In the genomic region with DNA sequence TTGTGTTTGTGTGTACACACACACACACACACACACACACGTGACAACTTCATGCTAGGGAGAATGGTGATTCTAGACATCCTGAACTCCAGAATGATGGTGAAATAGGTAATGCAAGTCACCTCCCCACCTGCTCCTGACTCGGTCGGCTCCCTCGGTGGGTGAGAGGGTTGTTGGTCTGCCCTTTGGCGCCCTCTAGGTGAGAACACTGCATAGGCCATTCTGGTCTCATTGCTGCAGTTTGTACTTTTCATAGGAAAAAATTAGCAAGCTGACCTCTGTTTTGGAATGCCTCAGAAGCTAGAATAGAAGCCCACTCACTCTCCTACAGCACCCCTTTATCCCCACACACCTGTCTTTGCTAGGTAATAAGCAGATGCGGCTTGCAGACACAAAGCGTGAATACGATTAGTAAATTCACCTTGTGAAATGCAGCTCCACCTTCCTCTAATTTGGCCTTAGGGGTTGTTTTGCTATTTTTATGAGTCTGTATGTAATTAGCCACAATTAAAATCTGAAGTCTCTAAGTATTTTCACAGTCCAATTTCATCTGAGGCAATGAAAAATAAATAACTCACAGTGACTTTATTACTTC, we compare ENCODE assay signal across 1 cellular context.
TF ChIP-seq lines count a peak whose summit lies in the region.

No MANE protein-coding gene starts in this region.

TF ChIP-seq in HCT116, 20 proteins besides CTCF, POLR2A, EP300 and RAD21 (continued from another document):
- TF ChIP-seq, protein P1, sequence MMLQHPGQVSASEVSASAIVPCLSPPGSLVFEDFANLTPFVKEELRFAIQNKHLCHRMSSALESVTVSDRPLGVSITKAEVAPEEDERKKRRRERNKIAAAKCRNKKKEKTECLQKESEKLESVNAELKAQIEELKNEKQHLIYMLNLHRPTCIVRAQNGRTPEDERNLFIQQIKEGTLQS (IDR thresholded peaks at IDR 0.05) = no peak
- TF ChIP-seq ZNF274 (IDR thresholded peaks at IDR 0.05; ENCODE audit: low read depth, low read length) = no peak
- TF ChIP-seq SP1 (IDR thresholded peaks at IDR 0.05; ENCODE audit: low read depth) = no peak
- no peak for TF ChIP-seq JUND (IDR thresholded peaks at IDR 0.05)
- no peak for TF ChIP-seq SRF (IDR thresholded peaks at IDR 0.05; ENCODE audit: low read depth)
- TF ChIP-seq, protein P2, sequence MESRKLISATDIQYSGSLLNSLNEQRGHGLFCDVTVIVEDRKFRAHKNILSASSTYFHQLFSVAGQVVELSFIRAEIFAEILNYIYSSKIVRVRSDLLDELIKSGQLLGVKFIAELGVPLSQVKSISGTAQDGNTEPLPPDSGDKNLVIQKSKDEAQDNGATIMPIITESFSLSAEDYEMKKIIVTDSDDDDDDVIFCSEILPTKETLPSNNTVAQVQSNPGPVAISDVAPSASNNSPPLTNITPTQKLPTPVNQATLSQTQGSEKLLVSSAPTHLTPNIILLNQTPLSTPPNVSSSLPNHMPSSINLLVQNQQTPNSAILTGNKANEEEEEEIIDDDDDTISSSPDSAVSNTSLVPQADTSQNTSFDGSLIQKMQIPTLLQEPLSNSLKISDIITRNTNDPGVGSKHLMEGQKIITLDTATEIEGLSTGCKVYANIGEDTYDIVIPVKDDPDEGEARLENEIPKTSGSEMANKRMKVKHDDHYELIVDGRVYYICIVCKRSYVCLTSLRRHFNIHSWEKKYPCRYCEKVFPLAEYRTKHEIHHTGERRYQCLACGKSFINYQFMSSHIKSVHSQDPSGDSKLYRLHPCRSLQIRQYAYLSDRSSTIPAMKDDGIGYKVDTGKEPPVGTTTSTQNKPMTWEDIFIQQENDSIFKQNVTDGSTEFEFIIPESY (IDR thresholded peaks at IDR 0.05; ENCODE audit: extremely low read depth, insufficient replicate concordance, low read length) = no peak
